17 cellular contexts compared by ENCODE assay signal in genomic region chr17:31251075-31251474, GRCh38. TPM values are rescaled to one million over a fixed set of nuclear protein-coding genes. Genes with fewer than 3 reads are reported as not detected.
DNase-seq lines count a peak whose midpoint lies in the region; ATAC-seq, FAIRE-seq and TF ChIP-seq lines count a peak whose summit lies in the region.
"Had no signal": no experiment of that assay in that cellular context is flagged by ENCODE, and none has a peak within 500 bp of the region (broad histone marks: within the 10 kb centered on the region; RNA-seq: fewer than 3 reads in every experiment).

No MANE protein-coding gene starts in this region.

- H3K4me1 ChIP-seq in A549 (peaks cover 43% of the 10 kb centered on the region), HEK293 (ENCODE audit: control insufficient read depth, insufficient read depth, low read length) (peaks cover 5% of the 10 kb centered on the region; the same call in 1 of the 2 replicates), mesendoderm (ENCODE audit: control insufficient read depth, low read depth, low read length) (no peaks in the 10 kb centered on the region), neural progenitor cell (no peaks in the 10 kb centered on the region)

- H4K8ac ChIP-seq in mesendoderm (ENCODE audit: low read depth, low read length), result no peak overlapping the region

- no peak overlapping the region for H2AFZ ChIP-seq in neural progenitor cell (replicated peaks)

- H3K18ac ChIP-seq in mesendoderm (ENCODE audit: low read length), result no peak overlapping the region

- no peak for TF ChIP-seq POLR2A in A549 (IDR thresholded peaks at IDR 0.05; ENCODE audit: low read length)

- ATAC-seq in A549 (no peak), WTC11 (no peak), HG02678 (IDR thresholded peaks at IDR 0.05; ENCODE audit: unreplicated experiment) (no peak)

- H3K79me2 ChIP-seq in mesendoderm (ENCODE audit: control insufficient read depth, insufficient read depth, low read length) (no peaks in the 10 kb centered on the region), neural progenitor cell (ENCODE audit: low read depth) (no peaks in the 10 kb centered on the region)

- H3K9me3 Mint-ChIP-seq in WTC11 (no peaks in the 10 kb centered on the region), neural progenitor cell (no peaks in the 10 kb centered on the region)

- FAIRE-seq in A549 (lab: Jason Lieb, UNC), result peak; percentile 32

- H3K56ac ChIP-seq in mesendoderm (ENCODE audit: low read length), result no peak overlapping the region

- H3K4me3 ChIP-seq in A549 (no peak overlapping the region), HEK293 (ENCODE audit: low read depth, low read length) (no peak overlapping the region), mesendoderm (ENCODE audit: low read length) (no peak overlapping the region), neural progenitor cell (no peak overlapping the region)
- H3K4me3 ChIP-seq: heart right ventricle, testis had no signal

- H4K20me1 ChIP-seq in neural progenitor cell (ENCODE audit: low read depth), result no peaks in the 10 kb centered on the region

- H3K9ac ChIP-seq in mesendoderm (ENCODE audit: low read length), result no peak overlapping the region
- no peak overlapping the region for H3K9ac ChIP-seq in neural progenitor cell

- H2BK15ac ChIP-seq in mesendoderm (replicated peaks; ENCODE audit: low read depth), result no peak overlapping the region

- no peak for TF ChIP-seq RAD21 in A549 (conservative IDR thresholded peaks at IDR 0.05 in 1 of 2, IDR thresholded peaks at IDR 0.05 in 1 of 2)

- H3K27me3 ChIP-seq in mesendoderm (ENCODE audit: insufficient read depth, low read length, poor library complexity) (no peaks in the 10 kb centered on the region), neural progenitor cell (no peaks in the 10 kb centered on the region)
- H3K27me3 ChIP-seq: heart right ventricle, testis had no signal

- H2AK5ac ChIP-seq in mesendoderm (ENCODE audit: low read length), result no peak overlapping the region

- H3K27ac Mint-ChIP-seq in WTC11, result peak overlapping the region; percentile 61; the same call in 1 of the 2 replicates
- no peak overlapping the region for H3K27ac Mint-ChIP-seq in neural progenitor cell

- TF ChIP-seq EP300 in A549 (IDR thresholded peaks at IDR 0.05), result no peak

- H3K4me2 ChIP-seq in A549 (no peak overlapping the region), mesendoderm (ENCODE audit: low read length) (no peak overlapping the region), neural progenitor cell (no peak overlapping the region)

- CTCF ChIA-PET in A549 (lab: Yijun Ruan, JAX), result interaction anchor here (2.1 kb wide), 1 partner anchor 122 kb away, joined by 7 read pairs; no protein-coding TSS in a partner anchor
- CTCF ChIA-PET in HEK293 (lab: Yijun Ruan, JAX), result interaction anchor here (0.6 to 1.5 kb wide), 2 partner anchors 55 to 122 kb away, joined by 3 read pairs; no protein-coding TSS in a partner anchor
- CTCF ChIA-PET in WTC11 (lab: Charles Lee), result interaction anchor here (1.5 kb wide), 1 partner anchor 13 kb away, joined by 5 read pairs; no protein-coding TSS in a partner anchor

- POLR2A ChIA-PET in A549 (lab: Yijun Ruan, JAX), result no interaction called here
- POLR2A ChIA-PET in HEK293 (lab: Yijun Ruan, JAX), result no interaction called here
- POLR2A ChIA-PET in WTC11 (lab: Charles Lee), result no interaction called here

- no peaks in the 10 kb centered on the region for H3F3A ChIP-seq in neural progenitor cell (ENCODE audit: low read depth)

- H3K4me3 Mint-ChIP-seq in WTC11 (no peak overlapping the region), neural progenitor cell (no peak overlapping the region)

- H3K23ac ChIP-seq in mesendoderm (ENCODE audit: low read length), result no peak overlapping the region

- peak overlapping the region in 1 of 2 experiments; percentile 49; a peak in 1 of 6 replicates for H3K27ac ChIP-seq in A549
- H3K27ac ChIP-seq in HEK293 (ENCODE audit: extremely low read depth, low read depth, low read length), result no peak overlapping the region; the same call in 1 of the 2 replicates
- H3K27ac ChIP-seq in mesendoderm (ENCODE audit: low read depth, low read length), result no peak overlapping the region
- H3K27ac ChIP-seq in neural progenitor cell, result no peak overlapping the region

- H2BK5ac ChIP-seq in mesendoderm (ENCODE audit: low read length), result no peak overlapping the region

- no peak overlapping the region for H4K5ac ChIP-seq in mesendoderm (ENCODE audit: low read length)

- H3K9me3 ChIP-seq in A549 (no peaks in the 10 kb centered on the region), HEK293 (ENCODE audit: control insufficient read depth, insufficient read depth, low read depth, low read length) (no peaks in the 10 kb centered on the region), neural progenitor cell (ENCODE audit: low read depth) (no peaks in the 10 kb centered on the region)
- H3K9me3 ChIP-seq: heart right ventricle, testis had no signal

- H3K4me1 Mint-ChIP-seq in WTC11 (peaks cover 13% of the 10 kb centered on the region), neural progenitor cell (no peaks in the 10 kb centered on the region)

- DNase-seq in A549 (ENCODE audit: low read depth in 1 of 2, low spot score in 1 of 2) (no peak), WTC11 (ENCODE audit: low spot score) (no peak), mesendoderm (peak; percentile 8), neural progenitor cell (ENCODE audit: low spot score) (no peak)
- DNase-seq in stimulated activated CD4-positive, alpha-beta T cell treated with anti-CD3 and anti-CD28 coated beads, Interleukin-4, amount 100 ng/mL, for 4 hours, result no peak
- DNase-seq in activated T-cell treated with anti-CD3 and anti-CD28 coated beads, Interleukin-2, amount 50 U/mL, for 48 hours, result no peak
- DNase-seq: activated CD8-positive, alpha-beta memory T cell treated with anti-CD3 and anti-CD28 coated beads for 24 hours; COR-L47; erythroblast; heart right ventricle; kidney glomerular epithelial cell; NCI-H1092; NCI-H226; posterior cingulate gyrus; testis had no signal

- no peak overlapping the region for H3K4ac ChIP-seq in mesendoderm (ENCODE audit: low read depth, low read length)

- H3K79me1 ChIP-seq in mesendoderm (ENCODE audit: low read length), result no peaks in the 10 kb centered on the region

- H3K36me3 Mint-ChIP-seq in WTC11 (0 out of 2 replicates have a peak, but pooled peaks cover 4% of the 10 kb centered on the region), neural progenitor cell (peaks cover 10% of the 10 kb centered on the region)

- H3K36me3 ChIP-seq in HEK293 (ENCODE audit: control insufficient read depth in 2 of 2, insufficient read depth in 1 of 2, low read length in 2 of 2), result peaks cover 15 to 20% of the 10 kb centered on the region in 2 experiments
- H3K36me3 ChIP-seq in mesendoderm (ENCODE audit: control insufficient read depth, insufficient read depth, low read length), result no peaks in the 10 kb centered on the region
- peaks cover 5% of the 10 kb centered on the region for H3K36me3 ChIP-seq in neural progenitor cell

- no peak for TF ChIP-seq CTCF in A549 (IDR thresholded peaks at IDR 0.05)
- TF ChIP-seq CTCF in HEK293 (tag by site-specific recombination; IDR thresholded peaks at IDR 0.05), result no peak
- no peak for TF ChIP-seq CTCF in WTC11 (IDR thresholded peaks at IDR 0.05)
- TF ChIP-seq CTCF in neural progenitor cell (IDR thresholded peaks at IDR 0.05), result no peak

- no peak overlapping the region for H2BK120ac ChIP-seq in mesendoderm (ENCODE audit: low read depth, low read length)

- H3K27me3 Mint-ChIP-seq in WTC11 (ENCODE audit: low read depth) (no peaks in the 10 kb centered on the region), neural progenitor cell (ENCODE audit: insufficient read depth, low read depth) (no peaks in the 10 kb centered on the region)

TF ChIP-seq in A549, 52 proteins besides CTCF, POLR2A, EP300 and RAD21 (continues in another document):
- TF ChIP-seq EHF (CRISPR knock-in tag; IDR thresholded peaks at IDR 0.05) (no peak), NPAS2 (CRISPR knock-in tag; IDR thresholded peaks at IDR 0.05; ENCODE audit: borderline replicate concordance) (no peak), FOSB (CRISPR knock-in tag; IDR thresholded peaks at IDR 0.05) (no peak), SMC3 (IDR thresholded peaks at IDR 0.05) (no peak), HOXB5 (CRISPR knock-in tag; IDR thresholded peaks at IDR 0.05) (no peak), RFX5 (IDR thresholded peaks at IDR 0.05) (no peak)

TF ChIP-seq in HEK293, 187 proteins besides CTCF, POLR2A, EP300 and RAD21 (continues in another document):
- TF ChIP-seq FEZF1 (tag by site-specific recombination; IDR thresholded peaks at IDR 0.05), result peak; percentile 54; the same call in 1 of the 2 replicates

TF ChIP-seq in WTC11, 78 proteins besides CTCF, POLR2A, EP300 and RAD21 (continues in another document):
- TF ChIP-seq ZNF396 (CRISPR knock-in tag; IDR thresholded peaks at IDR 0.05; ENCODE audit: borderline replicate concordance), result no peak
- TF ChIP-seq GRHL2 (CRISPR knock-in tag; IDR thresholded peaks at IDR 0.05; ENCODE audit: insufficient replicate concordance, severe bottlenecking), result no peak
- no peak for TF ChIP-seq JAZF1 (CRISPR knock-in tag; IDR thresholded peaks at IDR 0.05)
- TF ChIP-seq, protein P1, sequence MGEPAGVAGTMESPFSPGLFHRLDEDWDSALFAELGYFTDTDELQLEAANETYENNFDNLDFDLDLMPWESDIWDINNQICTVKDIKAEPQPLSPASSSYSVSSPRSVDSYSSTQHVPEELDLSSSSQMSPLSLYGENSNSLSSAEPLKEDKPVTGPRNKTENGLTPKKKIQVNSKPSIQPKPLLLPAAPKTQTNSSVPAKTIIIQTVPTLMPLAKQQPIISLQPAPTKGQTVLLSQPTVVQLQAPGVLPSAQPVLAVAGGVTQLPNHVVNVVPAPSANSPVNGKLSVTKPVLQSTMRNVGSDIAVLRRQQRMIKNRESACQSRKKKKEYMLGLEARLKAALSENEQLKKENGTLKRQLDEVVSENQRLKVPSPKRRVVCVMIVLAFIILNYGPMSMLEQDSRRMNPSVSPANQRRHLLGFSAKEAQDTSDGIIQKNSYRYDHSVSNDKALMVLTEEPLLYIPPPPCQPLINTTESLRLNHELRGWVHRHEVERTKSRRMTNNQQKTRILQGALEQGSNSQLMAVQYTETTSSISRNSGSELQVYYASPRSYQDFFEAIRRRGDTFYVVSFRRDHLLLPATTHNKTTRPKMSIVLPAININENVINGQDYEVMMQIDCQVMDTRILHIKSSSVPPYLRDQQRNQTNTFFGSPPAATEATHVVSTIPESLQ (CRISPR knock-in tag; IDR thresholded peaks at IDR 0.05), result no peak
- TF ChIP-seq RORB (CRISPR knock-in tag; IDR thresholded peaks at IDR 0.05), result no peak
- TF ChIP-seq MXD4 (CRISPR knock-in tag; IDR thresholded peaks at IDR 0.05; ENCODE audit: borderline replicate concordance), result no peak
- no peak for TF ChIP-seq GTF2I (CRISPR knock-in tag; conservative IDR thresholded peaks at IDR 0.05)
- TF ChIP-seq NFE2L1 (CRISPR knock-in tag; IDR thresholded peaks at IDR 0.05), result no peak

RNA-seq across cellular contexts. Expression of gene OMG, which starts 46.0 kb away (rescaled TPM):
- polyA plus RNA-seq in A549 (2011; rRNA removed) (not detected in 2 replicates), A549 (2017; fragmentation: RNase III; extraction: RNeasy Plus Mini Kit Qiagen cat#74134 plus additional on column Dnase treatment) (not detected in 3 replicates)
- not detected in 2 replicates for polyA plus RNA-seq in A549 (2012; cell fraction: cytosol; rRNA removed)
- not detected in 2 replicates for polyA plus RNA-seq in A549 (2012; cell fraction: nucleus; rRNA removed)
- polyA minus RNA-seq in A549 (2011; rRNA and poly(A)+ RNA removed), result 0.34 TPM in 1 of 2 replicates, not detected in the other
- total RNA-seq in WTC11 (2021) (not detected in 3 replicates), neural progenitor cell (ENCODE audit: low replicate concordance) (not detected in 2 replicates)
- polyA plus RNA-seq in mesendoderm (2013, experiment 1 of 2), result not detected
- not detected for polyA plus RNA-seq in mesendoderm (2013, experiment 2 of 2)
- total RNA-seq: testis had no signal
